In genomic region chr1:205662791-205663190, GRCh38 we compare ENCODE assay signal across 20 cellular contexts. TPM values are rescaled to one million over a fixed set of nuclear protein-coding genes. Genes with fewer than 3 reads are reported as not detected.
DNase-seq lines count a peak whose midpoint lies in the region; ATAC-seq and TF ChIP-seq lines count a peak whose summit lies in the region.
"Had no signal": no experiment of that assay in that cellular context is flagged by ENCODE, and none has a peak within 500 bp of the region (broad histone marks: within the 10 kb centered on the region; RNA-seq: fewer than 3 reads in every experiment).

No MANE protein-coding gene starts in this region.

- H2BK15ac ChIP-seq in neuronal stem cell (ENCODE audit: low read length) = peak overlapping the region; percentile 30

- H3K9me3 Mint-ChIP-seq in IgD-negative memory B cell = no peaks in the 10 kb centered on the region
- H3K9me3 Mint-ChIP-seq: CD8-positive, alpha-beta T cell had no signal

- H3K23ac ChIP-seq in neuronal stem cell (ENCODE audit: low read depth, low read length, poor library complexity) = no peak overlapping the region

- H3K4ac ChIP-seq in neuronal stem cell (ENCODE audit: low read length) = no peak overlapping the region

- H4K8ac ChIP-seq in neuronal stem cell (ENCODE audit: low read depth, low read length) = no peak overlapping the region

- H2BK12ac ChIP-seq in neuronal stem cell (ENCODE audit: low read length) = no peak overlapping the region

- intact Hi-C loops in heart left ventricle (cut with DNase I) = loop anchor here in 2 of 10 donors (5.0 kb wide), 1 partner anchor 50 kb away; no protein-coding TSS in a partner anchor

- H2BK5ac ChIP-seq in neuronal stem cell (ENCODE audit: low read length) = no peak overlapping the region

- H2BK120ac ChIP-seq in neuronal stem cell (ENCODE audit: low read depth, low read length) = peak overlapping the region; percentile 38

- TF ChIP-seq POLR2A in heart left ventricle (IDR thresholded peaks at IDR 0.05) = no peak

- H3K27ac ChIP-seq in BLaER1 treated with 17β-estradiol and CSF1 and Interleukin-3, amounts not matched to agents 10 nM and 100 nM = 0 out of 22 replicates have a peak overlapping the region, but pooled peaks of 1 of the 11 experiments have one; percentile 9
- H3K27ac ChIP-seq in neuronal stem cell (replicated peaks; ENCODE audit: low read length) = no peak overlapping the region
- H3K27ac ChIP-seq in heart left ventricle = no peak overlapping the region

- H3K14ac ChIP-seq in neuronal stem cell (ENCODE audit: low read length) = no peak overlapping the region

- peaks cover 0 to 12% (median 0%) of the 10 kb centered on the region in 11 experiments; a peak in 3 of 22 replicates for H3K36me3 ChIP-seq in BLaER1 treated with 17β-estradiol and CSF1 and Interleukin-3, amounts not matched to agents 10 nM and 100 nM
- H3K36me3 ChIP-seq in neuronal stem cell (replicated peaks in 1 of 2; ENCODE audit: control insufficient read depth in 2 of 2, insufficient read depth in 2 of 2, low read length in 2 of 2) = no peaks in the 10 kb centered on the region
- H3K36me3 ChIP-seq in heart left ventricle = no peaks in the 10 kb centered on the region
- H3K36me3 ChIP-seq: BE2C had no signal

- no peak overlapping the region for H2AFZ ChIP-seq in neuronal stem cell (ENCODE audit: low read length)

- DNase-seq in iPS-NIHi11 (ENCODE audit: low spot score) (peak; percentile 4), neuronal stem cell (ENCODE audit: low spot score) (no peak), GM13976 (ENCODE audit: low spot score) (no peak), heart left ventricle (no peak), NCI-H1417 treated with DMSO at 0.1 percent for 48 hours (lab: John Stamatoyannopoulos, UW) (no peak)
- DNase-seq: BE2C; CD8-positive, alpha-beta T cell; DMS153; GOT3; KG1; NCI-H1105; NCI-H2081; NCI-H345; NCI-H524 treated with DMSO at 0.1 percent for 48 hours; PC-3; Right ventricle myocardium superior; SW 1271 had no signal

- H3K18ac ChIP-seq in neuronal stem cell (ENCODE audit: low read length) = peak overlapping the region; percentile 42

- H3K4me3 Mint-ChIP-seq in IgD-negative memory B cell = peak overlapping the region in 1 of 4 donors; percentile 49
- H3K4me3 Mint-ChIP-seq: CD8-positive, alpha-beta T cell had no signal

- H3K79me1 ChIP-seq in neuronal stem cell (ENCODE audit: low read depth, low read length) = peaks cover 4% of the 10 kb centered on the region

- H4K20me1 ChIP-seq in BLaER1 treated with 17β-estradiol and CSF1 and Interleukin-3, amounts not matched to agents 10 nM and 100 nM = peaks cover 0 to 76% (median 0%) of the 10 kb centered on the region in 11 experiments; a peak in 6 of 22 replicates

- no peak for ATAC-seq in heart left ventricle
- no peak for ATAC-seq in HG03460 (IDR thresholded peaks at IDR 0.05; ENCODE audit: unreplicated experiment)
- ATAC-seq: CD8-positive, alpha-beta T cell; PC-3 had no signal

- H3K9me3 ChIP-seq in BLaER1 treated with 17β-estradiol and CSF1 and Interleukin-3, amounts not matched to agents 10 nM and 100 nM (replicated peaks in 1 of 11) = no peaks in the 10 kb centered on the region
- H3K9me3 ChIP-seq in neuronal stem cell (replicated peaks in 1 of 2; ENCODE audit: control insufficient read depth in 2 of 2, insufficient read depth in 1 of 2, low read depth in 1 of 2, low read length in 2 of 2) (no peaks in the 10 kb centered on the region), heart left ventricle (no peaks in the 10 kb centered on the region)
- H3K9me3 ChIP-seq: BE2C had no signal

- peak overlapping the region; percentile 19 for H2AK5ac ChIP-seq in neuronal stem cell (ENCODE audit: low read depth, low read length)

- TF ChIP-seq CTCF in GM13976 (IDR thresholded peaks at IDR 0.05; ENCODE audit: borderline replicate concordance, control extremely low read depth, extremely low read depth, insufficient read depth, missing control alignments) (no peak), heart left ventricle (IDR thresholded peaks at IDR 0.05) (no peak)

- peak overlapping the region in 2 of 11 experiments; percentile 1 to 20; a peak in 2 of 22 replicates for H3K9ac ChIP-seq in BLaER1 treated with 17β-estradiol and CSF1 and Interleukin-3, amounts not matched to agents 10 nM and 100 nM
- peak overlapping the region; percentile 12 for H3K9ac ChIP-seq in neuronal stem cell (ENCODE audit: low read depth, low read length, poor library complexity)

- no CpG with 5 or more reads among the region's 24 CpGs for WGBS in neuronal stem cell (ENCODE audit: extremely low coverage in 2 of 2, insufficient read length in 2 of 2, insufficient replicate concordance in 1 of 2), 2 donors
- WGBS in heart left ventricle, 4 donors = 94 to 98% (median 95%) methylated on average over 22 to 24 of the region's 24 CpGs

- H3K4me1 ChIP-seq in BLaER1 treated with 17β-estradiol and CSF1 and Interleukin-3, amounts not matched to agents 10 nM and 100 nM = peaks cover 45 to 88% (median 80%) of the 10 kb centered on the region in 10 experiments
- H3K4me1 ChIP-seq in neuronal stem cell (ENCODE audit: control insufficient read depth in 2 of 2, insufficient read depth in 1 of 2, low read depth in 1 of 2, low read length in 2 of 2) (peaks cover 12 to 21% of the 10 kb centered on the region in 2 donors), heart left ventricle (peaks cover 0 to 22% (median 9%) of the 10 kb centered on the region in 12 donors)
- H3K4me1 ChIP-seq: BE2C had no signal

- in situ Hi-C loops in GM13976 (cut with MboI; ENCODE audit: low sequenced_read_pairs, unreplicated experiment) = no loop called here

- H3K36me3 Mint-ChIP-seq in IgD-negative memory B cell = no peaks in the 10 kb centered on the region
- H3K36me3 Mint-ChIP-seq: CD8-positive, alpha-beta T cell had no signal

- H3K4me1 Mint-ChIP-seq in IgD-negative memory B cell = peaks cover 33 to 45% (median 40%) of the 10 kb centered on the region in 3 donors

- H3K27me3 Mint-ChIP-seq in IgD-negative memory B cell = no peaks in the 10 kb centered on the region

- peak overlapping the region in 10 of 11 experiments; percentile 5 to 89 (median 27); a peak in 12 of 22 replicates for H3K4me2 ChIP-seq in BLaER1 treated with 17β-estradiol and CSF1 and Interleukin-3, amounts not matched to agents 10 nM and 100 nM
- no peak overlapping the region for H3K4me2 ChIP-seq in neuronal stem cell (ENCODE audit: insufficient read depth, low read length, poor library complexity, severe bottlenecking)

- H3K27ac Mint-ChIP-seq in IgD-negative memory B cell = peak overlapping the region in 2 of 3 donors; percentile 13 to 73
- H3K27ac Mint-ChIP-seq: CD8-positive, alpha-beta T cell had no signal

- H3K27me3 ChIP-seq in BLaER1 treated with 17β-estradiol and CSF1 and Interleukin-3, amounts not matched to agents 10 nM and 100 nM = no peaks in the 10 kb centered on the region
- H3K27me3 ChIP-seq in neuronal stem cell (ENCODE audit: control insufficient read depth in 3 of 3, insufficient read depth in 3 of 3, low read depth in 1 of 3, low read length in 3 of 3) (peaks cover 0 to 1% (median 0%) of the 10 kb centered on the region in 3 experiments), heart left ventricle (no peaks in the 10 kb centered on the region)
- H3K27me3 ChIP-seq: BE2C had no signal

- H3K4me3 ChIP-seq in BLaER1 treated with 17β-estradiol and CSF1 and Interleukin-3, amounts not matched to agents 10 nM and 100 nM = no peak overlapping the region
- H3K4me3 ChIP-seq in neuronal stem cell (ENCODE audit: low read length in 2 of 2) = no peak overlapping the region
- no peak overlapping the region for H3K4me3 ChIP-seq in heart left ventricle

- H4K91ac ChIP-seq in neuronal stem cell (ENCODE audit: low read depth, low read length, poor library complexity) = no peak overlapping the region

RNA-seq across cellular contexts. Expression of gene SLC45A3, which starts 17.5 kb away (rescaled TPM):
- polyA plus RNA-seq in IgD-negative memory B cell (1.9 TPM), heart left ventricle (1 to 10 TPM; 2.6 to 3.3 TPM)
- 8.4 TPM for polyA plus RNA-seq in neuronal stem cell (2013, experiment 1 of 2)
- polyA plus RNA-seq in neuronal stem cell (2013, experiment 2 of 2) = 8.6 TPM
- 1 to 10 TPM; 1.2 to 6.1 (median 2.6) TPM for total RNA-seq in heart left ventricle

RNA-seq across cellular contexts. Expression of gene ELK4, which starts 31.0 kb away (rescaled TPM):
- 4.7 TPM for polyA plus RNA-seq in IgD-negative memory B cell
- 15.5 TPM for polyA plus RNA-seq in neuronal stem cell (2013, experiment 1 of 2)
- polyA plus RNA-seq in neuronal stem cell (2013, experiment 2 of 2) = 15.7 TPM
- 10 to 100 TPM; 18.5 to 54.9 (median 36.5) TPM for total RNA-seq in heart left ventricle
- 10 to 100 TPM in 1 of 2 donors, 1 to 10 TPM in 1; 5.0 to 11.3 TPM for polyA plus RNA-seq in heart left ventricle
